1 cellular context compared by ENCODE assay signal in genomic region chr2:96147593-96148201, GRCh38.
TF ChIP-seq lines count a peak whose summit lies in the region.

No MANE protein-coding gene starts in this region.

TF ChIP-seq in HEK293, 187 proteins besides CTCF, POLR2A, EP300 and RAD21 (continued from another document):
- TF ChIP-seq ZNF549 (tag by site-specific recombination; IDR thresholded peaks at IDR 0.05) (no peak), ZNF670 (tag by site-specific recombination; IDR thresholded peaks at IDR 0.05; ENCODE audit: low read depth) (no peak), ZNF645 (tag by site-specific recombination; IDR thresholded peaks at IDR 0.05) (no peak), ZNF514 (tag by site-specific recombination; IDR thresholded peaks at IDR 0.05) (no peak), SALL2 (tag by site-specific recombination; IDR thresholded peaks at IDR 0.05; ENCODE audit: borderline replicate concordance) (no peak), ZNF621 (tag by site-specific recombination; IDR thresholded peaks at IDR 0.05) (no peak), IKZF3 (tag by site-specific recombination; IDR thresholded peaks at IDR 0.05) (no peak), ZNF423 (tag by site-specific recombination; IDR thresholded peaks at IDR 0.05) (no peak), ZNF473 (tag by site-specific recombination; IDR thresholded peaks at IDR 0.05) (no peak), SETDB1 (IDR thresholded peaks at IDR 0.05; ENCODE audit: insufficient read length, low read length) (no peak), ZNF324 (tag by site-specific recombination; IDR thresholded peaks at IDR 0.05) (no peak)
- TF ChIP-seq, protein P1, sequence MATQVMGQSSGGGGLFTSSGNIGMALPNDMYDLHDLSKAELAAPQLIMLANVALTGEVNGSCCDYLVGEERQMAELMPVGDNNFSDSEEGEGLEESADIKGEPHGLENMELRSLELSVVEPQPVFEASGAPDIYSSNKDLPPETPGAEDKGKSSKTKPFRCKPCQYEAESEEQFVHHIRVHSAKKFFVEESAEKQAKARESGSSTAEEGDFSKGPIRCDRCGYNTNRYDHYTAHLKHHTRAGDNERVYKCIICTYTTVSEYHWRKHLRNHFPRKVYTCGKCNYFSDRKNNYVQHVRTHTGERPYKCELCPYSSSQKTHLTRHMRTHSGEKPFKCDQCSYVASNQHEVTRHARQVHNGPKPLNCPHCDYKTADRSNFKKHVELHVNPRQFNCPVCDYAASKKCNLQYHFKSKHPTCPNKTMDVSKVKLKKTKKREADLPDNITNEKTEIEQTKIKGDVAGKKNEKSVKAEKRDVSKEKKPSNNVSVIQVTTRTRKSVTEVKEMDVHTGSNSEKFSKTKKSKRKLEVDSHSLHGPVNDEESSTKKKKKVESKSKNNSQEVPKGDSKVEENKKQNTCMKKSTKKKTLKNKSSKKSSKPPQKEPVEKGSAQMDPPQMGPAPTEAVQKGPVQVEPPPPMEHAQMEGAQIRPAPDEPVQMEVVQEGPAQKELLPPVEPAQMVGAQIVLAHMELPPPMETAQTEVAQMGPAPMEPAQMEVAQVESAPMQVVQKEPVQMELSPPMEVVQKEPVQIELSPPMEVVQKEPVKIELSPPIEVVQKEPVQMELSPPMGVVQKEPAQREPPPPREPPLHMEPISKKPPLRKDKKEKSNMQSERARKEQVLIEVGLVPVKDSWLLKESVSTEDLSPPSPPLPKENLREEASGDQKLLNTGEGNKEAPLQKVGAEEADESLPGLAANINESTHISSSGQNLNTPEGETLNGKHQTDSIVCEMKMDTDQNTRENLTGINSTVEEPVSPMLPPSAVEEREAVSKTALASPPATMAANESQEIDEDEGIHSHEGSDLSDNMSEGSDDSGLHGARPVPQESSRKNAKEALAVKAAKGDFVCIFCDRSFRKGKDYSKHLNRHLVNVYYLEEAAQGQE (tag by site-specific recombination; IDR thresholded peaks at IDR 0.05): no peak
TF ChIP-seq in HEK293: peak in this region for 0.
